Comparison of ENCODE assay signal across 11 cellular contexts in the genomic region with DNA sequence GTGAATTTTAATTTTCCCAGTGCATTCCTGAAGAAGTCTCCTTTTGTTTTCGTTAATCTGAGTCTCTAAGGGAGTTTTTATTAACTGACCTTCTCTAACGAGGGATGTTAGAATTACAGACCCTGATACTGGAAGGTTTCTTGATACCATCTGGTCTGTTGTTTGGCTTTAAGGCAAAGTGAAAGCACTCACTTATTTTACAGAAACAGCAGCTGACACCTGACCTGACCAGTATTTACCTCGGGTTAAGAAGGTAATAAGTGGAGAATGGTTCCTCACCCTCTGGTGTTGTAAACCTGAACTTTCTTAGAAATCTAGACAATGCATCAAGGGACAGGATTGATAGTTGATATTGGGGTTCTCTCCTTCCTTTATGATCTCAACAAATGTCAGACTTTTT. TPM values are rescaled to one million over a fixed set of nuclear protein-coding genes. Genes with fewer than 3 reads are reported as not detected.
DNase-seq lines count a peak whose midpoint lies in the region.
"Had no signal": no experiment of that assay in that cellular context is flagged by ENCODE, and none has a peak within 500 bp of the region (broad histone marks: within the 10 kb centered on the region; RNA-seq: fewer than 3 reads in every experiment).

No MANE protein-coding gene starts in this region.

- peaks cover 63 to 91% (median 76%) of the 10 kb centered on the region in 4 donors for H3K4me1 Mint-ChIP-seq in CD4-positive, alpha-beta memory T cell

- H3K4me3 Mint-ChIP-seq in CD4-positive, alpha-beta memory T cell: peak overlapping the region; percentile 0 to 83 (median 72)
- H3K4me3 Mint-ChIP-seq: stimulated activated naive B cell treated with anti-CD40 and anti-IgM and Interleukin-4, amounts not matched to agents 10 μg/mL and 1 μg/mL and 100 μg/mL, for 72 hours had no signal

- peaks cover 0 to 3% (median 0%) of the 10 kb centered on the region in 8 donors for H3K9me3 Mint-ChIP-seq in CD4-positive, alpha-beta memory T cell
- H3K9me3 Mint-ChIP-seq: stimulated activated naive B cell treated with anti-CD40 and anti-IgM and Interleukin-4, amounts not matched to agents 10 μg/mL and 1 μg/mL and 100 μg/mL, for 72 hours had no signal

- H3K27me3 ChIP-seq in CD4-positive, alpha-beta memory T cell (ENCODE audit: insufficient read depth, low read length): no peaks in the 10 kb centered on the region

- peak overlapping the region; percentile 20 to 92 (median 77) for H3K27ac Mint-ChIP-seq in CD4-positive, alpha-beta memory T cell
- H3K27ac Mint-ChIP-seq: stimulated activated naive B cell treated with anti-CD40 and anti-IgM and Interleukin-4, amounts not matched to agents 10 μg/mL and 1 μg/mL and 100 μg/mL, for 72 hours had no signal

- CTCF ChIA-PET in CD4-positive, alpha-beta memory T cell (lab: Charles Lee; ENCODE audit: partially characterized antibody): interaction anchor here (0.7 to 1.8 kb wide), 5 partner anchors 10 to 94 kb away, joined by 3 to 6 read pairs (median 3); no protein-coding TSS in a partner anchor

- H3K4me3 ChIP-seq in CD4-positive, alpha-beta memory T cell (ENCODE audit: low read length in 2 of 2): no peak overlapping the region

- intact Hi-C loops in CD4-positive, alpha-beta memory T cell (cut with micrococcal nuclease): loop anchor here (2.0 kb wide), 1 partner anchor 16 kb away; no protein-coding TSS in a partner anchor

- peaks cover 19% of the 10 kb centered on the region for H3K36me3 ChIP-seq in CD4-positive, alpha-beta memory T cell (ENCODE audit: insufficient read depth, low read length)

- peak overlapping the region; percentile 19 for H3K27ac ChIP-seq in CD4-positive, alpha-beta memory T cell (ENCODE audit: low read depth, low read length)

- POLR2A ChIA-PET in CD4-positive, alpha-beta memory T cell (lab: Charles Lee; ENCODE audit: partially characterized antibody): interaction anchor here (1.1 to 8.7 kb wide), 6 partner anchors 10 to 96 kb away, joined by 3 to 79 read pairs (median 5); a partner anchor contains a TSS

- H3K9me3 ChIP-seq in CD4-positive, alpha-beta memory T cell (ENCODE audit: control insufficient read depth in 1 of 2, low read length in 2 of 2): no peaks in the 10 kb centered on the region

- H3K4me1 ChIP-seq in CD4-positive, alpha-beta memory T cell (ENCODE audit: insufficient read depth, low read length): peaks cover 92% of the 10 kb centered on the region

- no peaks in the 10 kb centered on the region for H3K27me3 Mint-ChIP-seq in CD4-positive, alpha-beta memory T cell
- H3K27me3 Mint-ChIP-seq: stimulated activated naive B cell treated with anti-CD40 and anti-IgM and Interleukin-4, amounts not matched to agents 10 μg/mL and 1 μg/mL and 100 μg/mL, for 72 hours had no signal

- peaks cover 74 to 79% of the 10 kb centered on the region in 2 donors for H3K36me3 Mint-ChIP-seq in CD4-positive, alpha-beta memory T cell

- no peak for DNase-seq in CD4-positive, alpha-beta memory T cell
- DNase-seq in DMS 273 treated with DMSO at 0.1 percent for 48 hours (lab: John Stamatoyannopoulos, UW) (peak; percentile 24), NCI-H2227 treated with DMSO at 0.1 percent for 48 hours (lab: John Stamatoyannopoulos, UW) (peak; percentile 19), kidney glomerular epithelial cell (lab: John Stamatoyannopoulos, UW) (peak; percentile 27), retina (no peak), NCI-H748 treated with DMSO at 0.1 percent for 48 hours (lab: John Stamatoyannopoulos, UW) (no peak)
- no peak for DNase-seq in NK-92 treated with Interleukin-12 subunit alpha and Interleukin-12 subunit beta, amount 100 ng/mL, for 24 hours (lab: John Stamatoyannopoulos, UW)
- DNase-seq: C1 segment of cervical spinal cord; GOT3; NCI-H187 treated with DMSO at 0.1 percent for 48 hours; stimulated activated naive B cell treated with anti-CD40 and anti-IgM and Interleukin-4, amounts not matched to agents 10 μg/mL and 1 μg/mL and 100 μg/mL, for 72 hours had no signal

RNA-seq across cellular contexts. Expression of a gene that starts 12.4 kb away (rescaled TPM):
- total RNA-seq in CD4-positive, alpha-beta memory T cell: 100 to 1,000 TPM; 108 to 119 TPM
- 10 to 100 TPM; 37.7 to 72.3 TPM for polyA plus RNA-seq in CD4-positive, alpha-beta memory T cell

Comparison
In these comparisons a context has a peak if more than half of its experiments do, and no peak if none do; other contexts are left out.
1. DNase-seq: peak in DMS 273 treated with DMSO at 0.1 percent for 48 hours (single experiment), NCI-H2227 treated with DMSO at 0.1 percent for 48 hours (single experiment) and kidney glomerular epithelial cell (single experiment); none in CD4-positive, alpha-beta memory T cell (0 of 5), NK-92 treated with Interleukin-12 subunit alpha and Interleukin-12 subunit beta, amount 100 ng/mL, for 24 hours (single experiment), retina (single experiment) and NCI-H748 treated with DMSO at 0.1 percent for 48 hours (single experiment).